ENCODE assay signal across 20 cellular contexts in genomic region chr17:68329331-68329730, GRCh38. TPM values are rescaled to one million over a fixed set of nuclear protein-coding genes. Genes with fewer than 3 reads are reported as not detected.
DNase-seq lines count a peak whose midpoint lies in the region; ATAC-seq and TF ChIP-seq lines count a peak whose summit lies in the region.
"Had no signal": no experiment of that assay in that cellular context is flagged by ENCODE, and none has a peak within 500 bp of the region (broad histone marks: within the 10 kb centered on the region; RNA-seq: fewer than 3 reads in every experiment).

No MANE protein-coding gene starts in this region.

- H3K36me3 ChIP-seq in Caco-2 (ENCODE audit: control insufficient read depth, insufficient read depth, low read length) (no peaks in the 10 kb centered on the region), PC-3 (ENCODE audit: low read depth, low read length) (no peaks in the 10 kb centered on the region)
- H3K36me3 ChIP-seq: BLaER1 had no signal

- no peaks in the 10 kb centered on the region for H4K20me1 ChIP-seq in PC-3 (ENCODE audit: low read length)
- H4K20me1 ChIP-seq: BLaER1 had no signal

- no peak for DNase-seq in Caco-2
- DNase-seq in PC-3 = no peak
- no peak for DNase-seq in mesothelial cell of epicardium (ENCODE audit: low spot score in 2 of 2, unreplicated experiment in 2 of 2)
- no peak for DNase-seq in type B pancreatic cell (ENCODE audit: extremely low spot score, unreplicated experiment)
- no peak for DNase-seq in NCI-H69 (lab: John Stamatoyannopoulos, UW)
- DNase-seq in HCEC 1CT = no peak
- DNase-seq in activated CD4-positive, CD25-positive, alpha-beta regulatory T cell (lab: John Stamatoyannopoulos, UW) = no peak
- DNase-seq: CD4-positive, CD25-positive, alpha-beta regulatory T cell; CD8-positive, alpha-beta T cell; DMS 273 treated with DMSO at 0.1 percent for 48 hours; DMS79; GDM1; H7; HFFc6 had no signal

- no peak overlapping the region for H2AFZ ChIP-seq in PC-3 (ENCODE audit: low read length)
- H2AFZ ChIP-seq: GM23338 had no signal

- peaks cover 42% of the 10 kb centered on the region for H3K9me3 ChIP-seq in Caco-2
- H3K9me3 ChIP-seq in PC-3 (ENCODE audit: low read length) = 0 out of 2 replicates have a peak, but pooled peaks cover 5% of the 10 kb centered on the region

- no peak overlapping the region for H3K4me2 ChIP-seq in PC-3 (ENCODE audit: low read length)
- H3K4me2 ChIP-seq: BLaER1, GM23338 had no signal

- no peak for ATAC-seq in PC-3
- ATAC-seq: CD8-positive, alpha-beta T cell; GM12878; GM23338 had no signal

- H3K4me3 Mint-ChIP-seq in Caco-2 (ENCODE audit: unreplicated experiment) (peak overlapping the region; percentile 44), mesothelial cell of epicardium (no peak overlapping the region), type B pancreatic cell (no peak overlapping the region)
- H3K4me3 Mint-ChIP-seq: B cell; CD4-positive, CD25-positive, alpha-beta regulatory T cell; CD8-positive, alpha-beta T cell; GM23338; HFFc6 had no signal

- H3K9me3 Mint-ChIP-seq in Caco-2 (ENCODE audit: unreplicated experiment) (peaks cover 49% of the 10 kb centered on the region), mesothelial cell of epicardium (peaks cover 14% of the 10 kb centered on the region), type B pancreatic cell (peaks cover 14% of the 10 kb centered on the region)

- H3K27ac ChIP-seq in PC-3 (ENCODE audit: low read length) = peak overlapping the region; percentile 58
- H3K27ac ChIP-seq: 22Rv1, BLaER1, C4-2B had no signal

- H3K27me3 ChIP-seq in Caco-2 (replicated peaks; ENCODE audit: control insufficient read depth, insufficient read depth, low read length) = no peaks in the 10 kb centered on the region
- no peaks in the 10 kb centered on the region for H3K27me3 ChIP-seq in PC-3 (ENCODE audit: low read length)
- H3K27me3 ChIP-seq: BLaER1 had no signal

- BruUV-seq in Caco-2 (replicated peaks; lab: Mats Ljungman, UMichigan) (no TSS peak), PC-3 (replicated peaks; lab: Mats Ljungman, UMichigan) (no TSS peak)

- no peaks in the 10 kb centered on the region for H3K9me2 ChIP-seq in PC-3 (replicated peaks; ENCODE audit: low read length)

- H3K27me3 Mint-ChIP-seq in Caco-2 (ENCODE audit: insufficient read depth, unreplicated experiment) (peaks cover 10% of the 10 kb centered on the region), mesothelial cell of epicardium (ENCODE audit: low read depth) (no peaks in the 10 kb centered on the region), type B pancreatic cell (no peaks in the 10 kb centered on the region)
- H3K27me3 Mint-ChIP-seq: CD4-positive, CD25-positive, alpha-beta regulatory T cell had no signal

- POLR2A ChIA-PET in Caco-2 (lab: Charles Lee) (interaction anchor here (0.9 kb wide), 1 partner anchor 69 kb away, joined by 3 read pairs; no protein-coding TSS in a partner anchor), PC-3 (lab: Charles Lee; ENCODE audit: unreplicated experiment) (no interaction called here)

- no peak for TF ChIP-seq CTCF in Caco-2 (IDR thresholded peaks at IDR 0.05; ENCODE audit: insufficient read depth in 1 of 2, low read depth in 1 of 2, low read length in 1 of 2, severe bottlenecking in 1 of 2, unreplicated experiment in 1 of 2)
- no peak for TF ChIP-seq CTCF in PC-3 (conservative IDR thresholded peaks at IDR 0.05; ENCODE audit: low read depth, low read length)
- no peak for TF ChIP-seq CTCF in mesothelial cell of epicardium (IDR thresholded peaks at IDR 0.05; ENCODE audit: unreplicated experiment)
- no peak for TF ChIP-seq CTCF in type B pancreatic cell (conservative IDR thresholded peaks at IDR 0.05)

- H3K36me3 Mint-ChIP-seq in Caco-2 (ENCODE audit: insufficient read depth, unreplicated experiment) = peaks cover 38% of the 10 kb centered on the region
- H3K36me3 Mint-ChIP-seq in mesothelial cell of epicardium = peaks cover 7% of the 10 kb centered on the region
- H3K36me3 Mint-ChIP-seq in type B pancreatic cell = peaks cover 11% of the 10 kb centered on the region
- H3K36me3 Mint-ChIP-seq: CD4-positive, CD25-positive, alpha-beta regulatory T cell had no signal

- intact Hi-C loops in Caco-2 (cut with micrococcal nuclease; ENCODE audit: unreplicated experiment) = loop anchor here (2.0 to 5.0 kb wide), 3 partner anchors 39 to 69 kb away; partner anchors contain the start of genes ARSG and SLC16A6
- intact Hi-C loops in PC-3 (cut with micrococcal nuclease) = no loop called here

- no peaks in the 10 kb centered on the region for H3F3A ChIP-seq in PC-3 (ENCODE audit: low read length, unreplicated experiment)

- H3K4me1 ChIP-seq in Caco-2 (peaks cover 45% of the 10 kb centered on the region), PC-3 (ENCODE audit: insufficient read depth, low read length) (peaks cover 8% of the 10 kb centered on the region; the same call in 1 of the 2 replicates)
- H3K4me1 ChIP-seq: BLaER1 had no signal

- H3K27ac Mint-ChIP-seq in Caco-2 (ENCODE audit: unreplicated experiment) = peak overlapping the region; percentile 79
- H3K27ac Mint-ChIP-seq in mesothelial cell of epicardium = peak overlapping the region; percentile 96
- peak overlapping the region; percentile 96 for H3K27ac Mint-ChIP-seq in type B pancreatic cell
- H3K27ac Mint-ChIP-seq: B cell; CD8-positive, alpha-beta T cell; GM23338; HFFc6 had no signal

- no peak overlapping the region for H3K4me3 ChIP-seq in Caco-2 (ENCODE audit: low read depth, low read length)
- no peak overlapping the region for H3K4me3 ChIP-seq in PC-3 (ENCODE audit: low read length)
- H3K4me3 ChIP-seq: BLaER1, GM12878, GM23338 had no signal

- H3K79me2 ChIP-seq in PC-3 (ENCODE audit: low read length) = no peaks in the 10 kb centered on the region

- CTCF ChIA-PET in Caco-2 (lab: Charles Lee) = interaction anchor here (0.6 to 1.2 kb wide), 3 partner anchors 70 to 1115 kb away, joined by 3 to 9 read pairs (median 3); no protein-coding TSS in a partner anchor
- CTCF ChIA-PET in PC-3 (lab: Charles Lee) = no interaction called here

- H3K4me1 Mint-ChIP-seq in Caco-2 (ENCODE audit: low read depth, unreplicated experiment) (peaks cover 37% of the 10 kb centered on the region), mesothelial cell of epicardium (peaks cover 13% of the 10 kb centered on the region), type B pancreatic cell (ENCODE audit: unreplicated experiment) (no peaks in the 10 kb centered on the region)
- H3K4me1 Mint-ChIP-seq: B cell had no signal

- H3K9ac ChIP-seq in PC-3 (ENCODE audit: low read length) = no peak overlapping the region
- H3K9ac ChIP-seq: BLaER1 had no signal

RNA-seq across cellular contexts. Expression of gene ARSG, which starts 38.0 kb away (rescaled TPM):
- total RNA-seq in Caco-2 (2022) (5.8 and 6.1 TPM in 2 replicates), PC-3 (2014; rRNA removed) (1.3 and 2.1 TPM in 2 replicates), mesothelial cell of epicardium (7.8 to 11.4 TPM (median 9.0 TPM) in 3 replicates), type B pancreatic cell (ENCODE audit: low replicate concordance) (4.1 and 4.8 TPM in 2 replicates)

RNA-seq across cellular contexts. Expression of gene SLC16A6, which starts 38.4 kb away (rescaled TPM):
- total RNA-seq in Caco-2 (2022) = 0.95 and 1.0 TPM in 2 replicates
- total RNA-seq in PC-3 (2014; rRNA removed) = 1.2 and 1.4 TPM in 2 replicates
- 0.89 to 1.3 TPM (median 0.90 TPM) in 3 replicates for total RNA-seq in mesothelial cell of epicardium
- total RNA-seq in type B pancreatic cell (ENCODE audit: low replicate concordance) = 0.67 and 1.6 TPM in 2 replicates
- total RNA-seq: GM23338 had no signal
